28 cellular contexts compared by ENCODE assay signal in genomic region chr21:36082140-36082742, GRCh38. TPM values are rescaled to one million over a fixed set of nuclear protein-coding genes. Genes with fewer than 3 reads are reported as not detected.
"Had no signal": no experiment of that assay in that cellular context is flagged by ENCODE, and none has a peak within 500 bp of the region (broad histone marks: within the 10 kb centered on the region; RNA-seq: fewer than 3 reads in every experiment).

No MANE protein-coding gene starts in this region.

- H3K4me2 ChIP-seq: smooth muscle cell had no signal

- DNase-seq: cortex of kidney; effector CD4-positive, alpha-beta T cell; foreskin fibroblast; gastrocnemius medialis; head of caudate nucleus; kidney; mucosa of descending colon; naive B cell; stimulated activated CD4-positive, alpha-beta T cell treated with anti-CD3 and anti-CD28 coated beads, Interleukin-12 subunit alpha, Interleukin-12 subunit beta, amount 100 ng/mL, for 4 hours; stimulated activated CD4-positive, alpha-beta T cell treated with anti-CD3 and anti-CD28 coated beads, Interleukin-1b, Interleukin-23, amount 100 ng/mL, for 48 hours; stimulated activated CD4-positive, alpha-beta T cell treated with anti-CD3 and anti-CD28 coated beads, Interleukin-4, amount 100 ng/mL, for 24 hours; stimulated activated naive CD4-positive, alpha-beta T cell treated with Interleukin-2 at 50 U/mL for 16 hours; stomach; testis; tibial artery had no signal

- H2AFZ ChIP-seq: parathyroid adenoma had no signal

- FAIRE-seq: kidney had no signal

- H3K27me3 ChIP-seq: gastrocnemius medialis, neutrophil, stomach, testis, tibial artery had no signal

- H3K27ac Mint-ChIP-seq: memory B cell; mesothelial cell of epicardium; naive B cell; natural killer cell treated with Interleukin-12 subunit alpha and Interleukin-12 subunit beta and Interleukin-15 and Interleukin-18, amount 100 ng/mL, for 72 hours; progenitor cell of endocrine pancreas; stimulated activated effector memory CD8-positive, alpha-beta T cell treated with anti-CD3 and anti-CD28 coated beads, Interleukin-12 subunit alpha, Interleukin-12 subunit beta, amount 100 ng/mL, for 72 hours; type B pancreatic cell had no signal

- H3K4me1 Mint-ChIP-seq: mesothelial cell of epicardium, neural crest cell had no signal

- ATAC-seq: gastrocnemius medialis; mucosa of descending colon; natural killer cell treated with Interleukin-12 subunit alpha and Interleukin-12 subunit beta and Interleukin-15 and Interleukin-18, amount 100 ng/mL, for 72 hours; sciatic nerve; stimulated activated effector memory CD8-positive, alpha-beta T cell treated with anti-CD3 and anti-CD28 coated beads, Interleukin-12 subunit alpha, Interleukin-12 subunit beta, amount 100 ng/mL, for 72 hours had no signal

- H3K9me3 ChIP-seq: gastrocnemius medialis, mucosa of descending colon, neutrophil, stomach, testis, tibial artery had no signal

- H3K4me1 ChIP-seq: parathyroid adenoma, testis, tibial artery had no signal

- H3K79me2 ChIP-seq: parathyroid adenoma had no signal

- H3K36me3 ChIP-seq: gastrocnemius medialis, neutrophil, stomach, tibial artery had no signal

- H3K36me3 Mint-ChIP-seq: memory B cell; mesothelial cell of epicardium; natural killer cell treated with Interleukin-12 subunit alpha and Interleukin-12 subunit beta and Interleukin-15 and Interleukin-18, amount 100 ng/mL, for 72 hours; stimulated activated effector memory CD8-positive, alpha-beta T cell treated with anti-CD3 and anti-CD28 coated beads, Interleukin-12 subunit alpha, Interleukin-12 subunit beta, amount 100 ng/mL, for 72 hours; type B pancreatic cell had no signal

- H3K27me3 Mint-ChIP-seq: memory B cell; naive B cell; natural killer cell treated with Interleukin-12 subunit alpha and Interleukin-12 subunit beta and Interleukin-15 and Interleukin-18, amount 100 ng/mL, for 72 hours; progenitor cell of endocrine pancreas had no signal

- H3K4me3 ChIP-seq: gastrocnemius medialis, lung, mucosa of descending colon, smooth muscle cell, stomach, testis, tibial artery had no signal

- H3K27ac ChIP-seq: gastrocnemius medialis, neutrophil, parathyroid adenoma, stomach, testis, tibial artery had no signal

- H3K9me3 Mint-ChIP-seq: mesothelial cell of epicardium; neural crest cell; stimulated activated effector memory CD8-positive, alpha-beta T cell treated with anti-CD3 and anti-CD28 coated beads, Interleukin-12 subunit alpha, Interleukin-12 subunit beta, amount 100 ng/mL, for 72 hours; type B pancreatic cell had no signal

- H3K9ac ChIP-seq: parathyroid adenoma had no signal

- H3K4me3 Mint-ChIP-seq: memory B cell; mesothelial cell of epicardium; natural killer cell treated with Interleukin-12 subunit alpha and Interleukin-12 subunit beta and Interleukin-15 and Interleukin-18, amount 100 ng/mL, for 72 hours; neural crest cell; stimulated activated effector memory CD8-positive, alpha-beta T cell treated with anti-CD3 and anti-CD28 coated beads, Interleukin-12 subunit alpha, Interleukin-12 subunit beta, amount 100 ng/mL, for 72 hours; type B pancreatic cell had no signal

RNA-seq across cellular contexts. Expression of gene CBR3, which starts 52.6 kb away (rescaled TPM):
- total RNA-seq: left lobe of liver, progenitor cell of endocrine pancreas had no signal
